12 cellular contexts compared by ENCODE assay signal in the genomic region with DNA sequence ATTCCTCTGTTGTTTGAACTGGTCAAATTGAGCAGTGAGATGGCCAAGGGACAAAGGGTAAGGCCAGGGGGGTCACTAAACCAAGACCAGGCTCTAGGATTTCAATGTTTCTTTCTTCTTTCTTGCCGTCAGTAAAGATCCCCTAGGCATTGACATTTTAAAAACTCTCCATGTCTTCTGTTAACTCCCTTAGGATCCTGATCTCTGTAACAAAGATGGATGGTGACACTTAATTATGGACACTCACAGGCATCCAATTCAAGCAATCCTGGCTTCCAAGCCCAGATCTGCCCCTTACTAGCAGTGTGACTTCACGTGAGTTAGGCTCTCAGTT.
DNase-seq lines count a peak whose midpoint lies in the region; ATAC-seq and TF ChIP-seq lines count a peak whose summit lies in the region.
"Had no signal": no experiment of that assay in that cellular context is flagged by ENCODE, and none has a peak within 500 bp of the region (broad histone marks: within the 10 kb centered on the region; RNA-seq: fewer than 3 reads in every experiment).

No MANE protein-coding gene starts in this region.

- 65 to 76% (median 70%) methylated on average over 2 of the region's 2 CpGs for WGBS in adrenal gland, 4 donors

- H3K27ac ChIP-seq in AG04450 (ENCODE audit: low read depth, low read length): peak overlapping the region; percentile 95
- peak overlapping the region in 3 of 5 donors; percentile 11 to 23 (median 15) for H3K27ac ChIP-seq in adrenal gland
- peak overlapping the region; percentile 85 for H3K27ac ChIP-seq in left ventricle myocardium inferior (replicated peaks)
- H3K27ac ChIP-seq in rectal smooth muscle tissue (ENCODE audit: low read depth, low read length): peak overlapping the region; percentile 55

- H3K4me1 ChIP-seq in adrenal gland (replicated peaks in 1 of 2) (peaks cover 0 to 29% of the 10 kb centered on the region in 2 donors), left ventricle myocardium inferior (peaks cover 50% of the 10 kb centered on the region), rectal smooth muscle tissue (ENCODE audit: control insufficient read depth, insufficient read depth, low read length) (peaks cover 25% of the 10 kb centered on the region)

- TF ChIP-seq POLR2A in adrenal gland (IDR thresholded peaks at IDR 0.05): no peak

- TF ChIP-seq CTCF in AG04450 (IDR thresholded peaks at IDR 0.05; ENCODE audit: low read depth, low read length): no peak
- TF ChIP-seq CTCF in adrenal gland (IDR thresholded peaks at IDR 0.05): no peak
- no peak for TF ChIP-seq CTCF in left ventricle myocardium inferior (IDR thresholded peaks at IDR 0.05; ENCODE audit: borderline replicate concordance)
- no peak for TF ChIP-seq CTCF in GM20000 (IDR thresholded peaks at IDR 0.05; ENCODE audit: extremely low read depth, missing control alignments)

- CTCF ChIA-PET in AG04450 (lab: Charles Lee): no interaction called here

- DNase-seq in AG04450 (ENCODE audit: low read depth, low spot score) (no peak), adrenal gland (no peak), left ventricle myocardium inferior (no peak), DMS 273 (lab: John Stamatoyannopoulos, UW; ENCODE audit: unreplicated experiment) (no peak), NCI-H2029 (lab: John Stamatoyannopoulos, UW) (no peak), GM20000 (ENCODE audit: low spot score) (no peak)
- DNase-seq: activated CD4-positive, alpha-beta T cell treated with anti-CD3 and anti-CD28 coated beads, Interleukin-2, amount 50 U/mL, for 48 hours; activated naive CD4-positive, alpha-beta T cell treated with anti-CD3 and anti-CD28 coated beads for 36 hours; effector memory CD8-positive, alpha-beta T cell; NCI-H524 had no signal

- no peak overlapping the region for H3K4me3 ChIP-seq in AG04450 (ENCODE audit: low read depth, low read length)
- no peak overlapping the region for H3K4me3 ChIP-seq in adrenal gland
- H3K4me3 ChIP-seq in left ventricle myocardium inferior: no peak overlapping the region
- H3K4me3 ChIP-seq in rectal smooth muscle tissue (ENCODE audit: low read length): no peak overlapping the region

- H3K36me3 ChIP-seq in adrenal gland (replicated peaks in 1 of 2) (no peaks in the 10 kb centered on the region), left ventricle myocardium inferior (peaks cover 3% of the 10 kb centered on the region), rectal smooth muscle tissue (ENCODE audit: control insufficient read depth, insufficient read depth, low read length) (no peaks in the 10 kb centered on the region)

- H3K9me3 ChIP-seq in AG04450 (ENCODE audit: control insufficient read depth, insufficient read depth, low read length) (no peaks in the 10 kb centered on the region; the same call in 1 of the 2 replicates), adrenal gland (replicated peaks in 1 of 3) (no peaks in the 10 kb centered on the region), left ventricle myocardium inferior (replicated peaks) (no peaks in the 10 kb centered on the region)

- intact Hi-C loops in adrenal gland (cut with DNase I): no loop called here
- intact Hi-C loops in left ventricle myocardium inferior (cut with micrococcal nuclease): loop anchor here (10.0 kb wide), 1 partner anchor 171 kb away; no protein-coding TSS in a partner anchor

- POLR2A ChIA-PET in AG04450 (lab: Yijun Ruan, JAX): interaction anchor here (1.0 to 1.3 kb wide), 2 partner anchors 412 to 414 kb away, joined by 3 read pairs; a partner anchor contains a TSS

- H3K9ac ChIP-seq in rectal smooth muscle tissue (ENCODE audit: low read length): no peak overlapping the region

- ATAC-seq in HG03196 (IDR thresholded peaks at IDR 0.05; ENCODE audit: unreplicated experiment): no peak
- ATAC-seq: effector memory CD8-positive, alpha-beta T cell had no signal

- H3K27me3 ChIP-seq in AG04450 (ENCODE audit: control insufficient read depth, insufficient read depth, low read length) (no peaks in the 10 kb centered on the region), adrenal gland (no peaks in the 10 kb centered on the region), left ventricle myocardium inferior (ENCODE audit: low read depth) (no peaks in the 10 kb centered on the region), rectal smooth muscle tissue (ENCODE audit: control insufficient read depth, insufficient read depth, low read length) (no peaks in the 10 kb centered on the region)

Comparison
In these comparisons a context has a peak if more than half of its experiments do, and no peak if none do; other contexts are left out.
1. H3K27ac ChIP-seq: peak in every context shown above with its lines; median percentile 95 in AG04450; 85 in left ventricle myocardium inferior; 55 in rectal smooth muscle tissue; 15 in adrenal gland.